7 cellular contexts compared by ENCODE assay signal in genomic region chr5:10563940-10564837, GRCh38. TPM values are rescaled to one million over a fixed set of nuclear protein-coding genes. Genes with fewer than 3 reads are reported as not detected.
DNase-seq lines count a peak whose midpoint lies in the region; ATAC-seq and TF ChIP-seq lines count a peak whose summit lies in the region.

TSS of gene ANKRD33B (plus strand) at chr5:10564070. CDS start at chr5:10564468, 398 bp downstream.

- peak; percentile 95 for TF ChIP-seq POLR2A in GM18526 (IDR thresholded peaks at IDR 0.05; ENCODE audit: extremely low read depth, insufficient read length)

- intact Hi-C loops in left lung (cut with DNase I) = no loop called here

- H3K36me3 ChIP-seq in left lung = no peaks in the 10 kb centered on the region

- H3K9me3 ChIP-seq in left lung = no peaks in the 10 kb centered on the region

- peak within 1 kb of the TSS; percentile 71 for H3K4me3 ChIP-seq in WI38 (ENCODE audit: low read depth, low read length)
- H3K4me3 ChIP-seq in left lung = peak within 1 kb of the TSS; percentile 61 to 81

- H3K27ac ChIP-seq in caudate nucleus (ENCODE audit: low read depth, low read length) = no peak within 1 kb of the TSS
- peak within 1 kb of the TSS; percentile 7 to 76 for H3K27ac ChIP-seq in left lung

- DNase-seq in NCI-H2171 treated with DMSO at 0.1 percent for 48 hours (lab: John Stamatoyannopoulos, UW) = peak; percentile 91
- peak in 31 of 61 donors; percentile 22 to 75 (median 46) for DNase-seq in caudate nucleus (lab: John Stamatoyannopoulos, UW)
- peak; percentile 60 to 92 for DNase-seq in left lung
- DNase-seq in stimulated activated CD4-positive, alpha-beta T cell treated with anti-CD3 and anti-CD28 coated beads, TNF-alpha, amount 100 ng/mL, for 24 hours (ENCODE audit: low read depth in 3 of 3) = peak; percentile 60 to 80 (median 61)

- H3K27me3 ChIP-seq in left lung = peaks cover 26 to 44% of the 10 kb centered on the region in 2 donors

- TF ChIP-seq CTCF in WI38 (IDR thresholded peaks at IDR 0.05; ENCODE audit: low read depth, low read length) (no peak), left lung (IDR thresholded peaks at IDR 0.05) (no peak)

- peaks cover 11 to 48% of the 10 kb centered on the region in 2 donors for H3K4me1 ChIP-seq in left lung

- ATAC-seq in HG02943 (IDR thresholded peaks at IDR 0.05; ENCODE audit: low read depth, unreplicated experiment) (peak; percentile 50), left lung (peak; percentile 76)

RNA-seq across cellular contexts. Expression of gene ANKRD33B, which starts in this region (rescaled TPM):
- total RNA-seq in left lung = 1 to 10 TPM; 1.8 to 6.3 TPM
